ENCODE assay signal across 1 cellular context in the genomic region with DNA sequence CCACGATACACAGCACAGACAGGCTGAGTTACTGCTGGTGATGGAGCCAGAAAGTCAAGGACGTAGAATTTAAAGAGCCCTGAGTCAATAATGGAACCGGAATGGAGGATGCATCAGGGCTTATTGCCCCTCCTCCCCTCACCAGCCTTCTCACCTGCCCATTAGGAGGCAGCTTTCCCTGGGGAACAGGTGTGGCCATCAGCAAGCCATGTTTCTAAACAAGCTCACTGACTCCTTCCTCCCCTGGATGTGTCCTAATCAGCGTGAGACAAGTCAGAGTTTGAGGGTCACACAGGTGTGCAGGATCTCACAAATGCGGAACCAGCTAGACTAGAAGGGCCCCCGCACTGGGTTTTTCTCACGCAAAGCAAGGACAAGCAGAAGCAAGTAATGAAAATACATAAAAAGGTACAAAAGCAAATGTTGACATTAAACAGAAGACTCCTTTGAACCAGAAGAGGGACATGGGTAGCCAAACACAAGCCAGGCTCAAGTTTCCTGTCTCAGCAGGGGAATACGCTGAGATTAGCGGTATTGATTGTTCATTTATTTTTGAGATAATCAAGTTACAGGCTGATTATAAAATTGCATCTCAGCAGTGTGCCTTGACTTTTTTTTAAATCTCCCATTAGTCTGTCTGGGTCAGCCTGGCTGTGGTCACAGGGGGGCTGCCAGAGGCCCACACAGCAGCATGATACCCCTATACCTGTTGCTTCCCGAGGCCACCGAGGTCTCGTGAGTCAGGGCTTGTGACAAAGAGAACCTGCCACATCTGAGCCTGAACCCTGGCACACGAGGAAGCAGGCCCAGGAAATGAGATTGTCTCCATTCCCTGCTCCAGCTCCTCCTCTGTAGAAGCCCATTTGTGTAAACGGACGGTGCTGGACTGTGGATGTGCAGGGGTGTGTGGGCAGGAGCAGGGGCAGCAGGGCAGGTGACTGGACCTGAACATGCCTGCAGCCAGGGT.
TF ChIP-seq lines count a peak whose summit lies in the region.

No MANE protein-coding gene starts in this region.

TF ChIP-seq in H1, 55 proteins besides CTCF, POLR2A, EP300 and RAD21:
- TF ChIP-seq NANOG (IDR thresholded peaks at IDR 0.05; ENCODE audit: insufficient read depth, low read depth, low read length, poor library complexity, severe bottlenecking) (no peak), GABPA (IDR thresholded peaks at IDR 0.05; ENCODE audit: borderline replicate concordance, insufficient read depth, low read length) (no peak), JUN (IDR thresholded peaks at IDR 0.05; ENCODE audit: low read depth, low read length) (no peak), SRF (IDR thresholded peaks at IDR 0.05; ENCODE audit: low read depth, low read length) (no peak), POLR2AphosphoS5 (IDR thresholded peaks at IDR 0.05; ENCODE audit: low read depth, low read length) (peak; percentile 24; the same call in 1 of the 2 replicates), BCL11A (IDR thresholded peaks at IDR 0.05; ENCODE audit: low read depth in 2 of 2, low read length in 2 of 2) (no peak), ASH2L (IDR thresholded peaks at IDR 0.05; ENCODE audit: low read length) (peak; percentile 31), TCF12 (IDR thresholded peaks at IDR 0.05; ENCODE audit: low read depth, low read length) (0 out of 2 replicates have a peak, but pooled peaks have one; percentile 32), SIRT6 (IDR thresholded peaks at IDR 0.05; ENCODE audit: low read length) (no peak), KDM1A (IDR thresholded peaks at IDR 0.05; ENCODE audit: borderline replicate concordance, low read length) (no peak), TAF1 (IDR thresholded peaks at IDR 0.05; ENCODE audit: low read depth, low read length) (0 out of 2 replicates have a peak, but pooled peaks have one; percentile 13), CHD1 (IDR thresholded peaks at IDR 0.05; ENCODE audit: low read depth, low read length) (no peak), CTBP2 (IDR thresholded peaks at IDR 0.05; ENCODE audit: borderline replicate concordance, insufficient read depth, insufficient read length, low read length) (no peak), SAP30 (IDR thresholded peaks at IDR 0.05; ENCODE audit: insufficient read depth, insufficient replicate concordance, low read length) (no peak)
- TF ChIP-seq, protein P1, sequence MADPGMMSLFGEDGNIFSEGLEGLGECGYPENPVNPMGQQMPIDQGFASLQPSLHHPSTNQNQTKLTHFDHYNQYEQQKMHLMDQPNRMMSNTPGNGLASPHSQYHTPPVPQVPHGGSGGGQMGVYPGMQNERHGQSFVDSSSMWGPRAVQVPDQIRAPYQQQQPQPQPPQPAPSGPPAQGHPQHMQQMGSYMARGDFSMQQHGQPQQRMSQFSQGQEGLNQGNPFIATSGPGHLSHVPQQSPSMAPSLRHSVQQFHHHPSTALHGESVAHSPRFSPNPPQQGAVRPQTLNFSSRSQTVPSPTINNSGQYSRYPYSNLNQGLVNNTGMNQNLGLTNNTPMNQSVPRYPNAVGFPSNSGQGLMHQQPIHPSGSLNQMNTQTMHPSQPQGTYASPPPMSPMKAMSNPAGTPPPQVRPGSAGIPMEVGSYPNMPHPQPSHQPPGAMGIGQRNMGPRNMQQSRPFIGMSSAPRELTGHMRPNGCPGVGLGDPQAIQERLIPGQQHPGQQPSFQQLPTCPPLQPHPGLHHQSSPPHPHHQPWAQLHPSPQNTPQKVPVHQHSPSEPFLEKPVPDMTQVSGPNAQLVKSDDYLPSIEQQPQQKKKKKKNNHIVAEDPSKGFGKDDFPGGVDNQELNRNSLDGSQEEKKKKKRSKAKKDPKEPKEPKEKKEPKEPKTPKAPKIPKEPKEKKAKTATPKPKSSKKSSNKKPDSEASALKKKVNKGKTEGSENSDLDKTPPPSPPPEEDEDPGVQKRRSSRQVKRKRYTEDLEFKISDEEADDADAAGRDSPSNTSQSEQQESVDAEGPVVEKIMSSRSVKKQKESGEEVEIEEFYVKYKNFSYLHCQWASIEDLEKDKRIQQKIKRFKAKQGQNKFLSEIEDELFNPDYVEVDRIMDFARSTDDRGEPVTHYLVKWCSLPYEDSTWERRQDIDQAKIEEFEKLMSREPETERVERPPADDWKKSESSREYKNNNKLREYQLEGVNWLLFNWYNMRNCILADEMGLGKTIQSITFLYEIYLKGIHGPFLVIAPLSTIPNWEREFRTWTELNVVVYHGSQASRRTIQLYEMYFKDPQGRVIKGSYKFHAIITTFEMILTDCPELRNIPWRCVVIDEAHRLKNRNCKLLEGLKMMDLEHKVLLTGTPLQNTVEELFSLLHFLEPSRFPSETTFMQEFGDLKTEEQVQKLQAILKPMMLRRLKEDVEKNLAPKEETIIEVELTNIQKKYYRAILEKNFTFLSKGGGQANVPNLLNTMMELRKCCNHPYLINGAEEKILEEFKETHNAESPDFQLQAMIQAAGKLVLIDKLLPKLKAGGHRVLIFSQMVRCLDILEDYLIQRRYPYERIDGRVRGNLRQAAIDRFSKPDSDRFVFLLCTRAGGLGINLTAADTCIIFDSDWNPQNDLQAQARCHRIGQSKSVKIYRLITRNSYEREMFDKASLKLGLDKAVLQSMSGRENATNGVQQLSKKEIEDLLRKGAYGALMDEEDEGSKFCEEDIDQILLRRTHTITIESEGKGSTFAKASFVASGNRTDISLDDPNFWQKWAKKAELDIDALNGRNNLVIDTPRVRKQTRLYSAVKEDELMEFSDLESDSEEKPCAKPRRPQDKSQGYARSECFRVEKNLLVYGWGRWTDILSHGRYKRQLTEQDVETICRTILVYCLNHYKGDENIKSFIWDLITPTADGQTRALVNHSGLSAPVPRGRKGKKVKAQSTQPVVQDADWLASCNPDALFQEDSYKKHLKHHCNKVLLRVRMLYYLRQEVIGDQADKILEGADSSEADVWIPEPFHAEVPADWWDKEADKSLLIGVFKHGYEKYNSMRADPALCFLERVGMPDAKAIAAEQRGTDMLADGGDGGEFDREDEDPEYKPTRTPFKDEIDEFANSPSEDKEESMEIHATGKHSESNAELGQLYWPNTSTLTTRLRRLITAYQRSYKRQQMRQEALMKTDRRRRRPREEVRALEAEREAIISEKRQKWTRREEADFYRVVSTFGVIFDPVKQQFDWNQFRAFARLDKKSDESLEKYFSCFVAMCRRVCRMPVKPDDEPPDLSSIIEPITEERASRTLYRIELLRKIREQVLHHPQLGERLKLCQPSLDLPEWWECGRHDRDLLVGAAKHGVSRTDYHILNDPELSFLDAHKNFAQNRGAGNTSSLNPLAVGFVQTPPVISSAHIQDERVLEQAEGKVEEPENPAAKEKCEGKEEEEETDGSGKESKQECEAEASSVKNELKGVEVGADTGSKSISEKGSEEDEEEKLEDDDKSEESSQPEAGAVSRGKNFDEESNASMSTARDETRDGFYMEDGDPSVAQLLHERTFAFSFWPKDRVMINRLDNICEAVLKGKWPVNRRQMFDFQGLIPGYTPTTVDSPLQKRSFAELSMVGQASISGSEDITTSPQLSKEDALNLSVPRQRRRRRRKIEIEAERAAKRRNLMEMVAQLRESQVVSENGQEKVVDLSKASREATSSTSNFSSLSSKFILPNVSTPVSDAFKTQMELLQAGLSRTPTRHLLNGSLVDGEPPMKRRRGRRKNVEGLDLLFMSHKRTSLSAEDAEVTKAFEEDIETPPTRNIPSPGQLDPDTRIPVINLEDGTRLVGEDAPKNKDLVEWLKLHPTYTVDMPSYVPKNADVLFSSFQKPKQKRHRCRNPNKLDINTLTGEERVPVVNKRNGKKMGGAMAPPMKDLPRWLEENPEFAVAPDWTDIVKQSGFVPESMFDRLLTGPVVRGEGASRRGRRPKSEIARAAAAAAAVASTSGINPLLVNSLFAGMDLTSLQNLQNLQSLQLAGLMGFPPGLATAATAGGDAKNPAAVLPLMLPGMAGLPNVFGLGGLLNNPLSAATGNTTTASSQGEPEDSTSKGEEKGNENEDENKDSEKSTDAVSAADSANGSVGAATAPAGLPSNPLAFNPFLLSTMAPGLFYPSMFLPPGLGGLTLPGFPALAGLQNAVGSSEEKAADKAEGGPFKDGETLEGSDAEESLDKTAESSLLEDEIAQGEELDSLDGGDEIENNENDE (IDR thresholded peaks at IDR 0.05; ENCODE audit: insufficient replicate concordance, low read length), result no peak
TF ChIP-seq in H1: peak in this region for 4.
